27 cellular contexts compared by ENCODE assay signal in the genomic region with DNA sequence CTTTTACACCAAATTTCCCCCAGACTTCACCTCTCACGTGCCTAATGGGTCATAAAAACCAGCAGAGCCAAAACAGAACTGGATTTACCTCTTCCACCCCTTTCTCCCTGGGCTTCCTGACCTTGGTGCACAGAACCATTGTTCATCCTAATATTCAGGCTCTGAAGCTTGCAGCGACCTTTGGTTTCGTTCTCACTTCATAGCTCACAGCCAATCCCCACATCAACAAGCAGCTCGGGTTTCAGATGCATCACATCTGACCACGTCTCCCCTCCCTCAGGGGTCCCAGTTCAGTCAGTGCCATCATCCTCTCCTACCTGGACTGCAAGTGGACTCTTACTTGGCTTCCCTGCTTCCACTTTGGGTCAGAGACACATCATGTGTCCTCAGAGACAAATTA.
"Had no signal": no experiment of that assay in that cellular context is flagged by ENCODE, and none has a peak within 500 bp of the region (broad histone marks: within the 10 kb centered on the region; RNA-seq: fewer than 3 reads in every experiment).

No MANE protein-coding gene starts in this region.

- H3K36me3 Mint-ChIP-seq: stimulated activated effector memory CD8-positive, alpha-beta T cell treated with anti-CD3 and anti-CD28 coated beads, Interleukin-12 subunit alpha, Interleukin-12 subunit beta, amount 100 ng/mL, for 72 hours; stimulated activated naive B cell treated with anti-CD40 and anti-IgM and Interleukin-4, amounts not matched to agents 10 μg/mL and 1 μg/mL and 100 μg/mL, for 72 hours had no signal

- H3K27ac Mint-ChIP-seq: natural killer cell treated with Interleukin-12 subunit alpha and Interleukin-12 subunit beta and Interleukin-15 and Interleukin-18, amount 100 ng/mL, for 72 hours; nephron progenitor cell; stimulated activated effector memory CD8-positive, alpha-beta T cell treated with anti-CD3 and anti-CD28 coated beads, Interleukin-12 subunit alpha, Interleukin-12 subunit beta, amount 100 ng/mL, for 72 hours; stimulated activated naive B cell treated with anti-CD40 and anti-IgM and Interleukin-4, amounts not matched to agents 10 μg/mL and 1 μg/mL and 100 μg/mL, for 72 hours; stimulated activated naive CD8-positive, alpha-beta T cell treated with anti-CD3 and anti-CD28 coated beads, Interleukin-15, Interleukin-2, amounts not matched to agents 100 ng/mL and 50 ng/mL, for 24 hours had no signal

- H3K27me3 ChIP-seq: neutrophil, pancreas, right atrium auricular region, right lobe of liver, sigmoid colon, stomach, thyroid gland, tibial nerve, upper lobe of left lung, vagina had no signal

- H3K9me3 ChIP-seq: neutrophil, pancreas, prostate gland, right atrium auricular region, right lobe of liver, sigmoid colon, stomach, thoracic aorta, thyroid gland, tibial nerve, upper lobe of left lung, vagina had no signal

- ATAC-seq: pancreas; right lobe of liver; stimulated activated effector memory CD8-positive, alpha-beta T cell treated with anti-CD3 and anti-CD28 coated beads, Interleukin-12 subunit alpha, Interleukin-12 subunit beta, amount 100 ng/mL, for 72 hours; stimulated activated naive B cell treated with anti-CD40 and anti-IgM and Interleukin-4, amounts not matched to agents 10 μg/mL and 1 μg/mL and 100 μg/mL, for 72 hours had no signal

- H3K4me1 Mint-ChIP-seq: nephron progenitor cell; neural crest cell; stimulated activated effector memory CD8-positive, alpha-beta T cell treated with anti-CD3 and anti-CD28 coated beads, Interleukin-12 subunit alpha, Interleukin-12 subunit beta, amount 100 ng/mL, for 72 hours; stimulated activated naive B cell treated with anti-CD40 and anti-IgM and Interleukin-4, amounts not matched to agents 10 μg/mL and 1 μg/mL and 100 μg/mL, for 72 hours had no signal

- H3K4me3 ChIP-seq: pancreas, prostate gland, right atrium auricular region, right lobe of liver, sigmoid colon, stomach, thoracic aorta, thyroid gland, tibial nerve, upper lobe of left lung, vagina had no signal

- DNase-seq: nephron progenitor cell; nucleus accumbens; pancreas; retina; right lobe of liver; sigmoid colon; small intestine; stimulated activated CD4-positive, alpha-beta T cell treated with anti-CD3 and anti-CD28 coated beads, Interleukin-15, amount 100 ng/mL, for 24 hours; stimulated activated CD4-positive, alpha-beta T cell treated with anti-CD3 and anti-CD28 coated beads, Interleukin-2, amount 100 ng/mL, for 24 hours; stimulated activated CD4-positive, alpha-beta T cell treated with anti-CD3 and anti-CD28 coated beads, Interleukin-2, amount 100 ng/mL, for 48 hours; stimulated activated CD4-positive, alpha-beta T cell treated with anti-CD3 and anti-CD28 coated beads, Interleukin-4, amount 100 ng/mL, for 24 hours; stimulated activated naive B cell treated with anti-CD40 and anti-IgM and Interleukin-4, amounts not matched to agents 10 μg/mL and 1 μg/mL and 100 μg/mL, for 72 hours; stimulated activated naive CD4-positive, alpha-beta T cell treated with Interleukin-2 at 50 U/mL for 16 hours; stomach; thyroid gland; trophoblast cell; upper lobe of left lung had no signal

- H3K36me3 ChIP-seq: neutrophil, pancreas, prostate gland, right atrium auricular region, right lobe of liver, sigmoid colon, stomach, thoracic aorta, thyroid gland, tibial nerve, upper lobe of left lung, vagina had no signal

- H3K27me3 Mint-ChIP-seq: natural killer cell treated with Interleukin-12 subunit alpha and Interleukin-12 subunit beta and Interleukin-15 and Interleukin-18, amount 100 ng/mL, for 72 hours; stimulated activated naive B cell treated with anti-CD40 and anti-IgM and Interleukin-4, amounts not matched to agents 10 μg/mL and 1 μg/mL and 100 μg/mL, for 72 hours; stimulated activated naive CD8-positive, alpha-beta T cell treated with anti-CD3 and anti-CD28 coated beads, Interleukin-15, Interleukin-2, amounts not matched to agents 100 ng/mL and 50 ng/mL, for 24 hours had no signal

- H3K4me3 Mint-ChIP-seq: natural killer cell treated with Interleukin-12 subunit alpha and Interleukin-12 subunit beta and Interleukin-15 and Interleukin-18, amount 100 ng/mL, for 72 hours; nephron progenitor cell; neural crest cell; stimulated activated effector memory CD8-positive, alpha-beta T cell treated with anti-CD3 and anti-CD28 coated beads, Interleukin-12 subunit alpha, Interleukin-12 subunit beta, amount 100 ng/mL, for 72 hours; stimulated activated naive B cell treated with anti-CD40 and anti-IgM and Interleukin-4, amounts not matched to agents 10 μg/mL and 1 μg/mL and 100 μg/mL, for 72 hours; stimulated activated naive CD8-positive, alpha-beta T cell treated with anti-CD3 and anti-CD28 coated beads, Interleukin-15, Interleukin-2, amounts not matched to agents 100 ng/mL and 50 ng/mL, for 24 hours had no signal

- H3K27ac ChIP-seq: neutrophil, pancreas, prostate gland, right atrium auricular region, right lobe of liver, sigmoid colon, stomach, thoracic aorta, thyroid gland, tibial nerve, upper lobe of left lung, vagina had no signal

- H3K4me1 ChIP-seq: pancreas, prostate gland, right atrium auricular region, right lobe of liver, stomach, tibial nerve, upper lobe of left lung, vagina had no signal
